ENCODE assay signal across 22 cellular contexts in the genomic region with DNA sequence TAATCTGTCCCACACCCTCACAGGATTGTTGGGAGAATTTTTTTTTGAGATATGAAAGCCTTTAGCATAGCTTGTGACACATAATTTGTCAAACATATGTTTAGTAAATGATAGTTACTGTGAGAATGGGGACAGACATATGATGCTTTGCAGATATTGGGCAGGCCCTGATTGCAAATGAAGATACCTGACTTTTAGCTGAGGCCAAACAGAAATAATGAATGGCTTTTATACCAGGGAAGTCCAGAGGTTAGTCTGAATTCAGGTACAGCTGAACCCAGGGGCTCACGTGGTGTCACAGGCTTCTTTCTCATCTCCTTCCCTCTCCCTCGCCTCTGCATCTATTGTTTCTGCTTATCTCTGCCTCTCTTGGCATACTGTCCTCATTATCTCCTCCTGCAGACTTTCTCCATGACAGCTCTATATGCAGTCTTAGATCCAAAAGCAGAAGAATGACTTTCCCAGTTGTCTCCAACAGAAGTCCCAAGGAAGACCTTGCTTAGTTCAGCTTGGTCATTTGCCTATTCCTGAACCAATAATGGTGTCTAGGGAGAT. TPM values are rescaled to one million over a fixed set of nuclear protein-coding genes. Genes with fewer than 3 reads are reported as not detected.
"Had no signal": no experiment of that assay in that cellular context is flagged by ENCODE, and none has a peak within 500 bp of the region (broad histone marks: within the 10 kb centered on the region; RNA-seq: fewer than 3 reads in every experiment).

No MANE protein-coding gene starts in this region.

- H3K36me3 ChIP-seq: adrenal gland, MG63 had no signal

- H3K27ac ChIP-seq: adrenal gland, PC-9, RWPE1, SK-N-MC, VCaP had no signal

- FAIRE-seq: bronchial epithelial cell, RCC 7860 had no signal

- H3K27ac Mint-ChIP-seq: activated B cell treated with CpG ODN at 0.5 μM for 24 hours; activated naive CD4-positive, alpha-beta T cell treated with anti-CD3 and anti-CD28 coated beads for 36 hours; activated naive CD4-positive, alpha-beta T cell treated with anti-CD3 and anti-CD28 coated beads, Interleukin-2, amount 50 U/mL, for 72 hours; activated T-helper 1 cell treated with anti-CD3 and anti-CD28 coated beads, Interleukin-12 subunit alpha, Interleukin-12 subunit beta, Interleukin-2, Interleukin-4 antibody, amounts not matched to agents 30 ng/mL and 10 ng/mL and 1 ng/mL, durations not matched to agents 14 hours and 24 hours and 36 hours; brain had no signal

- ATAC-seq: activated naive CD4-positive, alpha-beta T cell treated with anti-CD3 and anti-CD28 coated beads, Interleukin-2, amount 50 U/mL, for 72 hours; activated T-cell treated with anti-CD3 and anti-CD28 coated beads, Interleukin-2, amount 50 U/mL, for 4 hours; T-cell; T-helper 17 cell had no signal

- DNase-seq: activated B cell treated with CpG ODN at 0.5 μM for 24 hours, cerebellar nuclear complex, MG63, NCI-H1048, NCI-H1436 treated with DMSO at 0.1 percent for 48 hours, Right ventricle myocardium superior had no signal

- H3K4me3 Mint-ChIP-seq: activated B cell treated with CpG ODN at 0.5 μM for 24 hours; activated CD4-positive, alpha-beta memory T cell treated with anti-CD3 and anti-CD28 coated beads for 36 hours; activated naive CD4-positive, alpha-beta T cell treated with anti-CD3 and anti-CD28 coated beads for 36 hours; activated T-cell treated with anti-CD3 and anti-CD28 coated beads, Interleukin-2, amount 50 U/mL, for 4 hours; activated T-helper 1 cell treated with anti-CD3 and anti-CD28 coated beads, Interleukin-12 subunit alpha, Interleukin-12 subunit beta, Interleukin-2, Interleukin-4 antibody, amounts not matched to agents 30 ng/mL and 10 ng/mL and 1 ng/mL, durations not matched to agents 14 hours and 24 hours and 36 hours; T-cell had no signal

- H3K36me3 Mint-ChIP-seq: activated CD4-positive, alpha-beta memory T cell treated with anti-CD3 and anti-CD28 coated beads for 36 hours; brain; T-cell had no signal

- H3K9me3 ChIP-seq: adrenal gland, MG63 had no signal

- H3K4me2 ChIP-seq: PC-9 had no signal

- H3K9me3 Mint-ChIP-seq: activated B cell treated with CpG ODN at 0.5 μM for 24 hours; activated CD4-positive, alpha-beta memory T cell treated with anti-CD3 and anti-CD28 coated beads for 36 hours; activated naive CD4-positive, alpha-beta T cell treated with anti-CD3 and anti-CD28 coated beads for 36 hours; activated naive CD4-positive, alpha-beta T cell treated with anti-CD3 and anti-CD28 coated beads, Interleukin-2, amount 50 U/mL, for 72 hours; activated T-cell treated with anti-CD3 and anti-CD28 coated beads, Interleukin-2, amount 50 U/mL, for 4 hours; activated T-helper 1 cell treated with anti-CD3 and anti-CD28 coated beads, Interleukin-12 subunit alpha, Interleukin-12 subunit beta, Interleukin-2, Interleukin-4 antibody, amounts not matched to agents 30 ng/mL and 10 ng/mL and 1 ng/mL, durations not matched to agents 14 hours and 24 hours and 36 hours; T-cell had no signal

- H3K4me3 ChIP-seq: adrenal gland, MG63, PC-9, SK-N-MC had no signal

- H2AFZ ChIP-seq: PC-9 had no signal

RNA-seq across cellular contexts. Expression of a gene that starts 4.9 kb away (rescaled TPM):
- total RNA-seq: NCI-H460, Right ventricle myocardium superior had no signal

RNA-seq across cellular contexts. Expression of a gene that starts 16.2 kb away (rescaled TPM):
- total RNA-seq: activated naive CD4-positive, alpha-beta T cell treated with anti-CD3 and anti-CD28 coated beads for 36 hours; activated naive CD4-positive, alpha-beta T cell treated with anti-CD3 and anti-CD28 coated beads, Interleukin-2, amount 50 U/mL, for 72 hours; activated T-helper 1 cell treated with anti-CD3 and anti-CD28 coated beads, Interleukin-12 subunit alpha, Interleukin-12 subunit beta, Interleukin-2, Interleukin-4 antibody, amounts not matched to agents 30 ng/mL and 10 ng/mL and 1 ng/mL, durations not matched to agents 14 hours and 24 hours and 36 hours; bronchial epithelial cell; NCI-H460; T-helper 17 cell had no signal

RNA-seq across cellular contexts. Expression of a gene that starts 44.2 kb away (rescaled TPM):
- total RNA-seq: activated B cell treated with CpG ODN at 0.5 μM for 24 hours; activated CD4-positive, alpha-beta memory T cell treated with anti-CD3 and anti-CD28 coated beads for 36 hours; activated naive CD4-positive, alpha-beta T cell treated with anti-CD3 and anti-CD28 coated beads for 36 hours; activated naive CD4-positive, alpha-beta T cell treated with anti-CD3 and anti-CD28 coated beads, Interleukin-2, amount 50 U/mL, for 72 hours; activated T-cell treated with anti-CD3 and anti-CD28 coated beads, Interleukin-2, amount 50 U/mL, for 4 hours; activated T-helper 1 cell treated with anti-CD3 and anti-CD28 coated beads, Interleukin-12 subunit alpha, Interleukin-12 subunit beta, Interleukin-2, Interleukin-4 antibody, amounts not matched to agents 30 ng/mL and 10 ng/mL and 1 ng/mL, durations not matched to agents 14 hours and 24 hours and 36 hours; bronchial epithelial cell; NCI-H460; PC-9; Right ventricle myocardium superior; T-cell; T-helper 17 cell had no signal
- polyA plus RNA-seq: adrenal gland had no signal
